Comparison of ENCODE assay signal across 27 cellular contexts in the genomic region with DNA sequence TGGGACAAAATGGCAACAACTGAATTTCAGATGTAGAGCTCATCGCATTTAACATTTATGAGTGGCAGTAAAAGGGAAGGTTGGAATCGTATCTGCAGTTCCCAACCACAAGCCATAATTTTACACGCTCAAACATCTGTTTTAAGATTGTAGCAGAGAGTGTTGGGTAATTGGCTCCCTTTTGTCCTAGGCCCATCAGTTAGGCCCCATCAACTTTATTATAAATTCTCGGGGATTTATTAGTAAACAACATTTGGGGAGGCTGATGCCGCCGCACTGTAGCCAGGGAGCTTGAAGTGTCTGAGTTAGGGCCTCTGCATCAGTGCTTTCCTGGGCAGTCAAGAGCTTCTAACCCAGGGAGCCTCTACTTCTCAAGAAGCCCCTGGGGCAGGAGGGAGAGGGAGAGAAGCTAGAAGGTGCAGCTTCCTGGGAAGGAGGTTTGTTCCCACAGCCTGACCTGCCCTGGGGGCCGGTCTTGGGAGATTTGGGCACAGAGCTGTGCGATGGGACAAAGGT.
A peak's percentile ranks its signal among the peaks of the same experiment; 100 is the strongest.
DNase-seq lines count a peak whose midpoint lies in the region; ATAC-seq lines count a peak whose summit lies in the region.
"Had no signal": no experiment of that assay in that cellular context is flagged by ENCODE, and none has a peak within 500 bp of the region (broad histone marks: within the 10 kb centered on the region; RNA-seq: fewer than 3 reads in every experiment).

No MANE protein-coding gene starts in this region.

- H3K27ac ChIP-seq in Karpas-422 (ENCODE audit: low read length) (no peak overlapping the region), skeletal muscle tissue (ENCODE audit: low read depth, low read length) (peak overlapping the region; percentile 82)

- H3K4me1 ChIP-seq in Karpas-422 (ENCODE audit: low read length) (peaks cover 40% of the 10 kb centered on the region), skeletal muscle tissue (ENCODE audit: control insufficient read depth in 3 of 3, insufficient read depth in 3 of 3, low read length in 3 of 3) (peaks cover 60 to 77% (median 67%) of the 10 kb centered on the region in 3 donors)
- H3K4me1 ChIP-seq: BE2C had no signal

- no peaks in the 10 kb centered on the region for H3K36me3 ChIP-seq in Karpas-422 (ENCODE audit: insufficient read depth, low read length)
- no peaks in the 10 kb centered on the region for H3K36me3 ChIP-seq in skeletal muscle tissue (ENCODE audit: control insufficient read depth in 3 of 3, insufficient read depth in 3 of 3, low read length in 3 of 3)
- H3K36me3 ChIP-seq: BE2C had no signal

- no peak overlapping the region for H3K27ac Mint-ChIP-seq in activated naive CD4-positive, alpha-beta T cell treated with anti-CD3 and anti-CD28 coated beads, Interleukin-2, amount 50 U/mL, for 72 hours

- no peak overlapping the region for H2AFZ ChIP-seq in Karpas-422 (ENCODE audit: low read length)

- H3K27me3 ChIP-seq in Karpas-422 (ENCODE audit: low read length), result no peaks in the 10 kb centered on the region
- no peaks in the 10 kb centered on the region for H3K27me3 ChIP-seq in skeletal muscle tissue (ENCODE audit: control insufficient read depth in 3 of 3, insufficient read depth in 3 of 3, low read length in 3 of 3)
- H3K27me3 ChIP-seq: BE2C had no signal

- no peaks in the 10 kb centered on the region for H3K9me3 Mint-ChIP-seq in activated naive CD4-positive, alpha-beta T cell treated with anti-CD3 and anti-CD28 coated beads, Interleukin-2, amount 50 U/mL, for 72 hours
- H3K9me3 Mint-ChIP-seq: CD14-positive monocyte; CD8-positive, alpha-beta memory T cell had no signal

- H3K79me2 ChIP-seq in Karpas-422 (ENCODE audit: low read length), result no peaks in the 10 kb centered on the region

- H3K4me2 ChIP-seq in Karpas-422 (ENCODE audit: low read depth, low read length, poor library complexity, severe bottlenecking), result no peak overlapping the region

- no peaks in the 10 kb centered on the region for H3K36me3 Mint-ChIP-seq in activated naive CD4-positive, alpha-beta T cell treated with anti-CD3 and anti-CD28 coated beads, Interleukin-2, amount 50 U/mL, for 72 hours
- H3K36me3 Mint-ChIP-seq: CD14-positive monocyte; CD8-positive, alpha-beta memory T cell had no signal

- H3K9ac ChIP-seq in Karpas-422 (ENCODE audit: low read length) (no peak overlapping the region), skeletal muscle tissue (ENCODE audit: low read depth in 1 of 3, low read length in 3 of 3) (no peak overlapping the region)

- H4K20me1 ChIP-seq in Karpas-422 (ENCODE audit: insufficient read depth, low read depth, low read length), result no peaks in the 10 kb centered on the region

- DNase-seq in activated CD8-positive, alpha-beta memory T cell treated with anti-CD3 and anti-CD28 coated beads, Interleukin-2, amount 50 U/mL, for 48 hours, result peak; percentile 29
- no peak for DNase-seq in activated CD8-positive, alpha-beta memory T cell treated with anti-CD3 and anti-CD28 coated beads, Interleukin-2, amount 50 U/mL, for 4 hours
- DNase-seq in Karpas-422, result peak; percentile 38
- DNase-seq in mucosa of gallbladder (ENCODE audit: low spot score), result peak; percentile 4
- no peak for DNase-seq in activated naive CD4-positive, alpha-beta T cell treated with anti-CD3 and anti-CD28 coated beads, Interleukin-2, amount 50 U/mL, for 16 hours
- no peak for DNase-seq in activated naive CD4-positive, alpha-beta T cell treated with anti-CD3 and anti-CD28 coated beads, Interleukin-2, amount 50 U/mL, for 72 hours (ENCODE audit: low spot score in 2 of 2)
- DNase-seq: 8988T; ACHN; BE2C; CD8-positive, alpha-beta memory T cell; DMS 273 treated with DMSO at 0.1 percent for 48 hours; DND-41; Kasumi-1; NCI-H1092 treated with DMSO at 0.1 percent for 48 hours; NCI-H1436; NCI-H187; NCI-H2081 treated with DMSO at 0.1 percent for 48 hours; NCI-H2171; NCI-H226; NCI-H510A; NCI-H69; SHP77 had no signal

- H3K4me3 ChIP-seq in Karpas-422 (ENCODE audit: low read length) (no peak overlapping the region), skeletal muscle tissue (ENCODE audit: low read length in 3 of 3) (no peak overlapping the region)

- H3K9me2 ChIP-seq in Karpas-422 (replicated peaks; ENCODE audit: insufficient read depth, low read length), result no peaks in the 10 kb centered on the region

- H3K9me3 ChIP-seq in Karpas-422 (ENCODE audit: low read length), result no peaks in the 10 kb centered on the region
- no peaks in the 10 kb centered on the region for H3K9me3 ChIP-seq in skeletal muscle tissue (ENCODE audit: control insufficient read depth in 3 of 3, low read length in 3 of 3)
- H3K9me3 ChIP-seq: BE2C had no signal

- no peak for ATAC-seq in activated CD4-positive, CD25-positive, alpha-beta regulatory T cell treated with anti-CD3 and anti-CD28 coated beads, Interleukin-2, amount 50 U/mL, for 24 hours
- no peak for ATAC-seq in activated naive CD4-positive, alpha-beta T cell treated with anti-CD3 and anti-CD28 coated beads, Interleukin-2, amount 50 U/mL, for 72 hours
- ATAC-seq: HCT116, HepG2 had no signal

Comparison
In these comparisons a context has a peak if more than half of its experiments do, and no peak if none do; other contexts are left out.
1. DNase-seq: peak in activated CD8-positive, alpha-beta memory T cell treated with anti-CD3 and anti-CD28 coated beads, Interleukin-2, amount 50 U/mL, for 48 hours (single experiment), Karpas-422 (single experiment) and mucosa of gallbladder (single experiment); none in activated CD8-positive, alpha-beta memory T cell treated with anti-CD3 and anti-CD28 coated beads, Interleukin-2, amount 50 U/mL, for 4 hours (single experiment), activated naive CD4-positive, alpha-beta T cell treated with anti-CD3 and anti-CD28 coated beads, Interleukin-2, amount 50 U/mL, for 16 hours (single experiment) and activated naive CD4-positive, alpha-beta T cell treated with anti-CD3 and anti-CD28 coated beads, Interleukin-2, amount 50 U/mL, for 72 hours (0 of 2).